14 cellular contexts compared by ENCODE assay signal in genomic region chr6:159267165-159267564, GRCh38.
A peak's percentile ranks its signal among the peaks of the same experiment; 100 is the strongest.
DNase-seq lines count a peak whose midpoint lies in the region; TF ChIP-seq lines count a peak whose summit lies in the region.
"Had no signal": no experiment of that assay in that cellular context is flagged by ENCODE, and none has a peak within 500 bp of the region (broad histone marks: within the 10 kb centered on the region; RNA-seq: fewer than 3 reads in every experiment).

No MANE protein-coding gene starts in this region.

- H3K79me1 ChIP-seq in H9 (ENCODE audit: insufficient read depth, low read depth, low read length, poor library complexity, severe bottlenecking): no peaks in the 10 kb centered on the region

- no peak overlapping the region for H3K4me2 ChIP-seq in H9 (ENCODE audit: insufficient read depth, insufficient read length, low read length)

- H3K27ac Mint-ChIP-seq in activated CD4-positive, alpha-beta memory T cell treated with anti-CD3 and anti-CD28 coated beads, Interleukin-2, amount 10 ng/mL, durations not matched to agents 7 days and 5 days: no peak overlapping the region
- H3K27ac Mint-ChIP-seq in H9: no peak overlapping the region

- H2BK120ac ChIP-seq in H9 (ENCODE audit: low read depth, low read length, poor library complexity, severe bottlenecking): no peak overlapping the region

- no peak overlapping the region for H3K14ac ChIP-seq in H9 (ENCODE audit: insufficient read depth, low read length)

- no peak overlapping the region for H2BK15ac ChIP-seq in H9 (ENCODE audit: low read depth, low read length)

- H3K27ac ChIP-seq in H9 (ENCODE audit: insufficient read length, low read depth, low read length): no peak overlapping the region
- H3K27ac ChIP-seq: body of pancreas, spleen, tibial artery had no signal

- H3K27me3 ChIP-seq in H9 (ENCODE audit: insufficient read depth, low read length): no peaks in the 10 kb centered on the region
- H3K27me3 ChIP-seq: body of pancreas, spleen, tibial artery had no signal

- no peak overlapping the region for H3K4me3 ChIP-seq in Jurkat, Clone E6-1 (ENCODE audit: low read length)
- H3K4me3 ChIP-seq: body of pancreas, spleen, tibial artery had no signal

- H3K23ac ChIP-seq in H9 (ENCODE audit: insufficient read length, low read depth, low read length): no peak overlapping the region

- H3K23me2 ChIP-seq in H9 (ENCODE audit: insufficient read length, low read depth, low read length, poor library complexity, severe bottlenecking): no peaks in the 10 kb centered on the region

- H3K56ac ChIP-seq in H9 (ENCODE audit: insufficient read length, low read depth, low read length): no peak overlapping the region

- H3K79me2 ChIP-seq in H9 (ENCODE audit: insufficient read depth, low read length): no peaks in the 10 kb centered on the region

- DNase-seq in ELR (ENCODE audit: low read depth): peak; percentile 36
- DNase-seq in Jurkat, Clone E6-1 (ENCODE audit: low read depth, low spot score): peak; percentile 12
- peak; percentile 30 for DNase-seq in activated CD4-positive, alpha-beta memory T cell treated with anti-CD3 and anti-CD28 coated beads, Interleukin-2, amount 10 ng/mL, durations not matched to agents 7 days and 5 days
- peak; percentile 68 for DNase-seq in islet precursor cell
- DNase-seq in H9: no peak
- DNase-seq in SW 1271 (lab: John Stamatoyannopoulos, UW): no peak
- no peak for DNase-seq in SHP77 (lab: John Stamatoyannopoulos, UW)
- DNase-seq: activated T-cell treated with anti-CD3 and anti-CD28 coated beads, Interleukin-2, amount 50 U/mL, for 48 hours; body of pancreas; GOT3; hippocampal formation; NCI-H1930; spleen; tibial artery had no signal

- TF ChIP-seq CTCF in H9 (conservative IDR thresholded peaks at IDR 0.05): no peak

- no peak overlapping the region for H4K8ac ChIP-seq in H9 (replicated peaks; ENCODE audit: insufficient read length, low read depth, low read length)

- no peaks in the 10 kb centered on the region for H3K9me3 Mint-ChIP-seq in activated CD4-positive, alpha-beta memory T cell treated with anti-CD3 and anti-CD28 coated beads, Interleukin-2, amount 10 ng/mL, durations not matched to agents 7 days and 5 days
- peaks cover 0 to 26% of the 10 kb centered on the region in 2 experiments; a peak in 3 of 5 replicates for H3K9me3 Mint-ChIP-seq in H9

- no peak overlapping the region for H3K4me3 Mint-ChIP-seq in activated CD4-positive, alpha-beta memory T cell treated with anti-CD3 and anti-CD28 coated beads, Interleukin-2, amount 10 ng/mL, durations not matched to agents 7 days and 5 days
- no peak overlapping the region for H3K4me3 Mint-ChIP-seq in H9

- H2BK20ac ChIP-seq in H9 (ENCODE audit: low read depth, low read length, poor library complexity, severe bottlenecking): no peak overlapping the region

- no peak overlapping the region for H3K9ac ChIP-seq in H9 (ENCODE audit: extremely low read depth, insufficient read length, low read length)

- no peak overlapping the region for H2AK5ac ChIP-seq in H9 (ENCODE audit: insufficient read length, low read length)

- H4K91ac ChIP-seq in H9 (ENCODE audit: insufficient read length, low read depth, low read length): no peak overlapping the region

- peaks cover 2% of the 10 kb centered on the region for H3K27me3 Mint-ChIP-seq in activated CD4-positive, alpha-beta memory T cell treated with anti-CD3 and anti-CD28 coated beads, Interleukin-2, amount 10 ng/mL, durations not matched to agents 7 days and 5 days
- H3K27me3 Mint-ChIP-seq in H9 (ENCODE audit: low read depth): peaks cover 1% of the 10 kb centered on the region

- no peak overlapping the region for H4K5ac ChIP-seq in H9 (ENCODE audit: insufficient read length, low read depth, low read length)

- no peak overlapping the region for H2BK12ac ChIP-seq in H9 (ENCODE audit: insufficient read length, low read depth, low read length)

- H3K4me1 Mint-ChIP-seq in activated CD4-positive, alpha-beta memory T cell treated with anti-CD3 and anti-CD28 coated beads, Interleukin-2, amount 10 ng/mL, durations not matched to agents 7 days and 5 days: no peaks in the 10 kb centered on the region
- H3K4me1 Mint-ChIP-seq in H9: no peaks in the 10 kb centered on the region

- H3K36me3 Mint-ChIP-seq in activated CD4-positive, alpha-beta memory T cell treated with anti-CD3 and anti-CD28 coated beads, Interleukin-2, amount 10 ng/mL, durations not matched to agents 7 days and 5 days (ENCODE audit: low read depth): no peaks in the 10 kb centered on the region
- H3K36me3 Mint-ChIP-seq in H9 (ENCODE audit: insufficient read depth in 1 of 3, low read depth in 3 of 3): no peaks in the 10 kb centered on the region

- no peak overlapping the region for H3T11ph ChIP-seq in H9 (ENCODE audit: low read length)

- H3K9me3 ChIP-seq in H9 (ENCODE audit: control insufficient read depth, low read depth, low read length): no peaks in the 10 kb centered on the region
- H3K9me3 ChIP-seq: body of pancreas, spleen, tibial artery had no signal

- no CpG with 5 or more reads among the region's 4 CpGs for WGBS in H9 (ENCODE audit: extremely low coverage, insufficient read length, low lambda C conversion rate)

- H3K4ac ChIP-seq in H9 (ENCODE audit: low read depth, low read length): no peak overlapping the region

- CTCF ChIA-PET in activated CD4-positive, alpha-beta memory T cell treated with anti-CD3 and anti-CD28 coated beads, Interleukin-2, amount 10 ng/mL, durations not matched to agents 7 days and 5 days (lab: Charles Lee): no interaction called here

- POLR2A ChIA-PET in activated CD4-positive, alpha-beta memory T cell treated with anti-CD3 and anti-CD28 coated beads, Interleukin-2, amount 10 ng/mL, durations not matched to agents 7 days and 5 days (lab: Charles Lee): no interaction called here

- H2BK5ac ChIP-seq in H9 (ENCODE audit: insufficient read length, low read length): no peak overlapping the region

- H3K4me1 ChIP-seq in H9 (ENCODE audit: insufficient read depth, low read length): no peaks in the 10 kb centered on the region
- H3K4me1 ChIP-seq: body of pancreas, spleen had no signal

- H4K20me1 ChIP-seq in H9 (ENCODE audit: control insufficient read depth, insufficient read depth, insufficient read length): no peaks in the 10 kb centered on the region

- H2AFZ ChIP-seq in H9 (ENCODE audit: low read length): no peak overlapping the region

- H3K18ac ChIP-seq in H9 (ENCODE audit: insufficient read length, low read depth, low read length): no peak overlapping the region

Comparison
In these comparisons a context has a peak if more than half of its experiments do, and no peak if none do; other contexts are left out.
1. DNase-seq: peak in ELR (single experiment), Jurkat, Clone E6-1 (single experiment), activated CD4-positive, alpha-beta memory T cell treated with anti-CD3 and anti-CD28 coated beads, Interleukin-2, amount 10 ng/mL, durations not matched to agents 7 days and 5 days (single experiment) and islet precursor cell (single experiment); none in H9 (single experiment), SW 1271 (0 of 2) and SHP77 (0 of 2).